In genomic region chr2:134790487-134790886, GRCh38 we compare ENCODE assay signal across 17 cellular contexts. TPM values are rescaled to one million over a fixed set of nuclear protein-coding genes. Genes with fewer than 3 reads are reported as not detected.
DNase-seq lines count a peak whose midpoint lies in the region; ATAC-seq, FAIRE-seq and TF ChIP-seq lines count a peak whose summit lies in the region.
"Had no signal": no experiment of that assay in that cellular context is flagged by ENCODE, and none has a peak within 500 bp of the region (broad histone marks: within the 10 kb centered on the region; RNA-seq: fewer than 3 reads in every experiment).

No MANE protein-coding gene starts in this region.

- TF ChIP-seq POLR2A in HepG2 (IDR thresholded peaks at IDR 0.05; ENCODE audit: insufficient read depth in 1 of 2, low read depth in 2 of 2, low read length in 2 of 2) = no peak
- no peak for TF ChIP-seq POLR2A in right lobe of liver (IDR thresholded peaks at IDR 0.05)
- TF ChIP-seq POLR2A in GM18505 (IDR thresholded peaks at IDR 0.05; ENCODE audit: borderline replicate concordance, extremely low read depth, insufficient read depth, insufficient read length) = no peak

- H3K4me2 ChIP-seq in HepG2 (ENCODE audit: low read depth, low read length) = no peak overlapping the region
- H3K4me2 ChIP-seq in PC-3 (ENCODE audit: low read length) = no peak overlapping the region

- peaks cover 6% of the 10 kb centered on the region for H3K27me3 Mint-ChIP-seq in activated T-cell treated with anti-CD3 and anti-CD28 coated beads, Interleukin-2, amount 50 U/mL, for 4 hours (ENCODE audit: low read depth)
- H3K27me3 Mint-ChIP-seq: stimulated activated naive CD8-positive, alpha-beta T cell treated with anti-CD3 and anti-CD28 coated beads, Interleukin-15, amount 100 ng/mL, for 72 hours had no signal

- intact Hi-C loops in HepG2 (cut with micrococcal nuclease; ENCODE audit: unreplicated experiment) = no loop called here
- intact Hi-C loops in right lobe of liver (cut with DNase I) = no loop called here
- intact Hi-C loops in PC-3 (cut with micrococcal nuclease) = no loop called here

- DNase-seq in HepG2 (ENCODE audit: low spot score) (no peak), right lobe of liver (no peak), PC-3 (no peak), foreskin keratinocyte (no peak), UCSD-AML1 (lab: John Stamatoyannopoulos, UW; ENCODE audit: unreplicated experiment) (no peak), RWPE1 (ENCODE audit: low spot score) (no peak)
- no peak for DNase-seq in activated T-cell treated with anti-CD3 and anti-CD28 coated beads, Interleukin-2, amount 50 U/mL, for 4 hours
- DNase-seq: activated CD4-positive, alpha-beta memory T cell treated with anti-CD3 and anti-CD28 coated beads, Interleukin-2, amount 10 ng/mL, durations not matched to agents 7 days and 5 days; MV-4-11; natural killer cell; NCI-H69; RPMI8226; stimulated activated naive CD8-positive, alpha-beta T cell treated with anti-CD3 and anti-CD28 coated beads, Interleukin-15, amount 100 ng/mL, for 72 hours had no signal

- no peaks in the 10 kb centered on the region for H3K9me2 ChIP-seq in PC-3 (replicated peaks; ENCODE audit: low read length)

- H3K9ac ChIP-seq in HepG2 (ENCODE audit: insufficient read depth, low read depth, low read length) (no peak overlapping the region), PC-3 (ENCODE audit: low read length) (no peak overlapping the region)

- 17% methylated on average over 3 of the region's 3 CpGs for WGBS in HepG2 (ENCODE audit: low lambda C conversion rate)
- 59% methylated on average over 3 of the region's 3 CpGs for WGBS in right lobe of liver (ENCODE audit: insufficient coverage, low coverage, low lambda C conversion rate, missing lambda C conversion rate)

- no peak for FAIRE-seq in HepG2 (lab: Jason Lieb, UNC)
- FAIRE-seq: urothelium cell line had no signal

- no peak for TF ChIP-seq RAD21 in HepG2 (CRISPR knock-in tag; IDR thresholded peaks at IDR 0.05)

- H3K9me3 ChIP-seq in HepG2 (ENCODE audit: low read length) = no peaks in the 10 kb centered on the region
- H3K9me3 ChIP-seq in right lobe of liver = no peaks in the 10 kb centered on the region
- no peaks in the 10 kb centered on the region for H3K9me3 ChIP-seq in PC-3 (ENCODE audit: low read length)

- TF ChIP-seq EP300 in HepG2 (IDR thresholded peaks at IDR 0.05; ENCODE audit: low read depth in 2 of 2, low read length in 2 of 2) (no peak), HepG2 (CRISPR knock-in tag; IDR thresholded peaks at IDR 0.05; ENCODE audit: borderline replicate concordance) (no peak)

- in situ Hi-C loops in HepG2 (cut with HindIII; ENCODE audit: extremely low pct_ligation_motif_present, low pct_unique_long_range_greater_than_20kb) = no loop called here

- H3K27ac ChIP-seq in HepG2 (ENCODE audit: extremely low read length, insufficient read depth, low read length) = no peak overlapping the region
- H3K27ac ChIP-seq in right lobe of liver = no peak overlapping the region
- H3K27ac ChIP-seq in PC-3 (ENCODE audit: low read length) = no peak overlapping the region
- H3K27ac ChIP-seq in foreskin keratinocyte = no peak overlapping the region
- H3K27ac ChIP-seq in RWPE1 = no peak overlapping the region

- H3K9me3 Mint-ChIP-seq in activated T-cell treated with anti-CD3 and anti-CD28 coated beads, Interleukin-2, amount 50 U/mL, for 4 hours = no peaks in the 10 kb centered on the region
- H3K9me3 Mint-ChIP-seq: activated CD4-positive, alpha-beta memory T cell treated with anti-CD3 and anti-CD28 coated beads, Interleukin-2, amount 10 ng/mL, durations not matched to agents 7 days and 5 days; activated T-helper 1 cell treated with anti-CD3 and anti-CD28 coated beads, Interleukin-12 subunit alpha, Interleukin-12 subunit beta, Interleukin-2, Interleukin-4 antibody, amounts not matched to agents 30 ng/mL and 10 ng/mL and 1 ng/mL, durations not matched to agents 14 hours and 24 hours and 36 hours; natural killer cell; stimulated activated naive CD8-positive, alpha-beta T cell treated with anti-CD3 and anti-CD28 coated beads, Interleukin-15, amount 100 ng/mL, for 72 hours had no signal

- TF ChIP-seq CTCF in HepG2 (CRISPR knock-in tag; IDR thresholded peaks at IDR 0.05) = no peak
- TF ChIP-seq CTCF in right lobe of liver (IDR thresholded peaks at IDR 0.05) = no peak
- peak; percentile 30; the same call in 1 of the 2 replicates for TF ChIP-seq CTCF in PC-3 (conservative IDR thresholded peaks at IDR 0.05; ENCODE audit: low read depth, low read length)
- TF ChIP-seq CTCF in foreskin keratinocyte (conservative IDR thresholded peaks at IDR 0.05) = peak; percentile 41
- TF ChIP-seq CTCF in RWPE1 (conservative IDR thresholded peaks at IDR 0.05; ENCODE audit: low read depth) = no peak

- H3K36me3 Mint-ChIP-seq in activated T-cell treated with anti-CD3 and anti-CD28 coated beads, Interleukin-2, amount 50 U/mL, for 4 hours (ENCODE audit: insufficient read depth) = no peaks in the 10 kb centered on the region
- H3K36me3 Mint-ChIP-seq: natural killer cell had no signal

- H3K4me1 Mint-ChIP-seq in activated T-cell treated with anti-CD3 and anti-CD28 coated beads, Interleukin-2, amount 50 U/mL, for 4 hours (ENCODE audit: low read depth) = no peaks in the 10 kb centered on the region
- H3K4me1 Mint-ChIP-seq: activated CD4-positive, alpha-beta memory T cell treated with anti-CD3 and anti-CD28 coated beads, Interleukin-2, amount 10 ng/mL, durations not matched to agents 7 days and 5 days; natural killer cell; stimulated activated naive CD8-positive, alpha-beta T cell treated with anti-CD3 and anti-CD28 coated beads, Interleukin-15, amount 100 ng/mL, for 72 hours had no signal

- H3K27me3 ChIP-seq in HepG2 (ENCODE audit: control insufficient read depth in 1 of 2, insufficient read depth in 2 of 2, low read length in 2 of 2) (peaks cover 0 to 4% of the 10 kb centered on the region in 2 experiments; a peak in 1 of 5 replicates), right lobe of liver (no peaks in the 10 kb centered on the region), PC-3 (ENCODE audit: low read length) (no peaks in the 10 kb centered on the region), foreskin keratinocyte (peaks cover 4% of the 10 kb centered on the region)

- POLR2A ChIA-PET in HepG2 (lab: Yijun Ruan, JAX) = no interaction called here
- POLR2A ChIA-PET in PC-3 (lab: Charles Lee; ENCODE audit: unreplicated experiment) = no interaction called here
- POLR2A ChIA-PET in RWPE1 (lab: Yijun Ruan, JAX; ENCODE audit: low non-redundant PET) = no interaction called here

- H4K20me1 ChIP-seq in HepG2 (ENCODE audit: insufficient read depth, low read length) (no peaks in the 10 kb centered on the region), PC-3 (ENCODE audit: low read length) (no peaks in the 10 kb centered on the region)

- no peaks in the 10 kb centered on the region for H3F3A ChIP-seq in PC-3 (ENCODE audit: low read length, unreplicated experiment)

- H3K4me1 ChIP-seq in HepG2 (ENCODE audit: insufficient read depth, low read length) (no peaks in the 10 kb centered on the region), right lobe of liver (no peaks in the 10 kb centered on the region), PC-3 (ENCODE audit: insufficient read depth, low read length) (no peaks in the 10 kb centered on the region), foreskin keratinocyte (no peaks in the 10 kb centered on the region)

- BruUV-seq in HepG2 (replicated peaks; lab: Mats Ljungman, UMichigan) = no TSS peak
- BruUV-seq in PC-3 (replicated peaks; lab: Mats Ljungman, UMichigan) = no TSS peak

- H3K36me3 ChIP-seq in HepG2 (replicated peaks in 1 of 2; ENCODE audit: control insufficient read depth in 1 of 2, insufficient read depth in 2 of 2, low read length in 2 of 2) (no peaks in the 10 kb centered on the region), right lobe of liver (no peaks in the 10 kb centered on the region), PC-3 (ENCODE audit: low read depth, low read length) (no peaks in the 10 kb centered on the region)

- H3K4me3 ChIP-seq in HepG2 (replicated peaks in 1 of 3; ENCODE audit: insufficient read depth in 1 of 3, low read depth in 2 of 3, low read length in 3 of 3) (no peak overlapping the region), right lobe of liver (no peak overlapping the region), PC-3 (ENCODE audit: low read length) (no peak overlapping the region)

- CTCF ChIA-PET in HepG2 (lab: Yijun Ruan, JAX; ENCODE audit: low intra/inter-chr PET ratio, low total read pairs) = no interaction called here
- CTCF ChIA-PET in PC-3 (lab: Charles Lee) = no interaction called here
- CTCF ChIA-PET in RWPE1 (lab: Yijun Ruan, JAX) = interaction anchor here (0.9 kb wide), 1 partner anchor 10 kb away, joined by 3 read pairs; no protein-coding TSS in a partner anchor

- H3K79me2 ChIP-seq in HepG2 (ENCODE audit: insufficient read depth, low read length) = no peaks in the 10 kb centered on the region
- no peaks in the 10 kb centered on the region for H3K79me2 ChIP-seq in PC-3 (ENCODE audit: low read length)

- ATAC-seq in HepG2 (peak; percentile 60; the same call in 2 of the 3 replicates), right lobe of liver (no peak), PC-3 (no peak), foreskin keratinocyte (peak; percentile 32), GM18505 (IDR thresholded peaks at IDR 0.05; ENCODE audit: unreplicated experiment) (no peak)
- no peak for ATAC-seq in activated T-cell treated with anti-CD3 and anti-CD28 coated beads, Interleukin-2, amount 50 U/mL, for 4 hours
- ATAC-seq: natural killer cell; stimulated activated naive CD8-positive, alpha-beta T cell treated with anti-CD3 and anti-CD28 coated beads, Interleukin-15, amount 100 ng/mL, for 72 hours had no signal

- H2AFZ ChIP-seq in HepG2 (ENCODE audit: low read length) = no peak overlapping the region
- H2AFZ ChIP-seq in PC-3 (ENCODE audit: low read length) = no peak overlapping the region

- H3K4me3 Mint-ChIP-seq in activated T-cell treated with anti-CD3 and anti-CD28 coated beads, Interleukin-2, amount 50 U/mL, for 4 hours = no peak overlapping the region
- H3K4me3 Mint-ChIP-seq: activated CD4-positive, alpha-beta memory T cell treated with anti-CD3 and anti-CD28 coated beads, Interleukin-2, amount 10 ng/mL, durations not matched to agents 7 days and 5 days; activated T-helper 1 cell treated with anti-CD3 and anti-CD28 coated beads, Interleukin-12 subunit alpha, Interleukin-12 subunit beta, Interleukin-2, Interleukin-4 antibody, amounts not matched to agents 30 ng/mL and 10 ng/mL and 1 ng/mL, durations not matched to agents 14 hours and 24 hours and 36 hours; natural killer cell; stimulated activated naive CD8-positive, alpha-beta T cell treated with anti-CD3 and anti-CD28 coated beads, Interleukin-15, amount 100 ng/mL, for 72 hours had no signal

RNA-seq across cellular contexts. Expression of gene ACMSD, which starts 47.9 kb away (rescaled TPM):
- total RNA-seq in HepG2 (2016; rRNA removed; fragmentation: Illumina TruSeq; extraction: Trizol) (not detected in 2 replicates), right lobe of liver (100 to 1,000 TPM in 2 of 6 experiments, 10 to 100 TPM in 4; 38.3 to 145 (median 87.0) TPM), PC-3 (2014; rRNA removed) (not detected in 2 replicates), foreskin keratinocyte (not detected in 2 replicates)
- not detected in 2 replicates for total RNA-seq in HepG2 (2016; cell fraction: cytosol; rRNA removed; fragmentation: Illumina TruSeq; extraction: Trizol; ENCODE audit: low read depth)
- not detected in 2 replicates for total RNA-seq in HepG2 (2016; cell fraction: insoluble cytoplasmic fraction; rRNA removed; fragmentation: Illumina TruSeq; extraction: Trizol)
- not detected in 2 replicates for total RNA-seq in HepG2 (2016; cell fraction: membrane; rRNA removed; fragmentation: Illumina TruSeq; extraction: Trizol)
- not detected in 2 replicates for total RNA-seq in HepG2 (2016; cell fraction: nucleus; rRNA removed; fragmentation: Illumina TruSeq; extraction: Trizol)
- polyA plus RNA-seq in HepG2 (2011; rRNA removed) (0.05 TPM in 1 of 2 replicates, not detected in the other), foreskin keratinocyte (not detected in 2 replicates)
- not detected in 2 replicates for polyA plus RNA-seq in HepG2 (2011; cell fraction: cytosol; rRNA removed)
- polyA plus RNA-seq in HepG2 (2011; cell fraction: nucleus; rRNA removed) = not detected in 2 replicates
- polyA plus RNA-seq in HepG2 (2012) = 0.19 TPM in 1 of 2 replicates, not detected in the other
- polyA plus RNA-seq in HepG2 (2016; cell fraction: cytosol; fragmentation: Illumina TruSeq; extraction: Trizol; ENCODE audit: low read depth) = not detected in 2 replicates
- not detected in 2 replicates for polyA plus RNA-seq in HepG2 (2016; cell fraction: insoluble cytoplasmic fraction; fragmentation: Illumina TruSeq; extraction: Trizol; ENCODE audit: low read depth)
- polyA plus RNA-seq in HepG2 (2016; cell fraction: membrane; fragmentation: Illumina TruSeq; extraction: Trizol; ENCODE audit: low read depth) = not detected in 2 replicates
- polyA plus RNA-seq in HepG2 (2016; cell fraction: nucleus; fragmentation: Illumina TruSeq; extraction: Trizol; ENCODE audit: insufficient read depth, low read depth) = not detected in 2 replicates
- polyA minus RNA-seq in HepG2 (2011; rRNA and poly(A)+ RNA removed; ENCODE audit: low replicate concordance) = not detected in 2 replicates
- polyA minus RNA-seq in HepG2 (2011; cell fraction: cytosol; rRNA and poly(A)+ RNA removed) = not detected in 2 replicates
- polyA minus RNA-seq in HepG2 (2011; cell fraction: nucleus; rRNA and poly(A)+ RNA removed) = not detected in 2 replicates
- total RNA-seq in activated T-cell treated with anti-CD3 and anti-CD28 coated beads, Interleukin-2, amount 50 U/mL, for 4 hours = not detected
- total RNA-seq: activated CD4-positive, alpha-beta memory T cell treated with anti-CD3 and anti-CD28 coated beads, Interleukin-2, amount 10 ng/mL, durations not matched to agents 7 days and 5 days; activated T-helper 1 cell treated with anti-CD3 and anti-CD28 coated beads, Interleukin-12 subunit alpha, Interleukin-12 subunit beta, Interleukin-2, Interleukin-4 antibody, amounts not matched to agents 30 ng/mL and 10 ng/mL and 1 ng/mL, durations not matched to agents 14 hours and 24 hours and 36 hours; G401; natural killer cell had no signal

Comparison
In these comparisons a context has a peak if more than half of its experiments do, and no peak if none do; other contexts are left out.
1. ATAC-seq: peak in HepG2 (single experiment) and foreskin keratinocyte (single experiment); none in right lobe of liver (0 of 4), PC-3 (single experiment), activated T-cell treated with anti-CD3 and anti-CD28 coated beads, Interleukin-2, amount 50 U/mL, for 4 hours (0 of 2) and GM18505 (single experiment).
2. RNA of gene ACMSD, which starts 47.9 kb away (total RNA-seq): 38.3 to 145 TPM in right lobe of liver; not detected in HepG2, not detected in PC-3, not detected in foreskin keratinocyte and not detected in activated T-cell treated with anti-CD3 and anti-CD28 coated beads, Interleukin-2, amount 50 U/mL, for 4 hours; every median in the first group is over 10 times any median in the second.
3. CTCF ChIP-seq: peak in PC-3 (single experiment) and foreskin keratinocyte (single experiment); none in HepG2 (single experiment), right lobe of liver (0 of 4) and RWPE1 (single experiment).